In genomic region chr6:159972506-159973268, GRCh38 we compare ENCODE assay signal across 1 cellular context.
TF ChIP-seq lines count a peak whose summit lies in the region.

No MANE protein-coding gene starts in this region.

TF ChIP-seq in K562, 482 proteins besides CTCF, POLR2A, EP300 and RAD21 (continues in another document):
- TF ChIP-seq PURB (CRISPR knock-in tag; IDR thresholded peaks at IDR 0.05; ENCODE audit: low read depth) (no peak), FOSL1 (tag; conservative IDR thresholded peaks at IDR 0.05) (no peak), ZHX1 (conservative IDR thresholded peaks at IDR 0.05; ENCODE audit: low read length) (no peak), ZNF24 (IDR thresholded peaks at IDR 0.05) (no peak), IFI16 (CRISPR knock-in tag; IDR thresholded peaks at IDR 0.05) (no peak), STAG1 (CRISPR knock-in tag; IDR thresholded peaks at IDR 0.05; ENCODE audit: borderline replicate concordance) (no peak), RERE (CRISPR knock-in tag; IDR thresholded peaks at IDR 0.05; ENCODE audit: borderline replicate concordance) (no peak), ZBTB40 (IDR thresholded peaks at IDR 0.05) (no peak), ZBTB40 (CRISPR knock-in tag; IDR thresholded peaks at IDR 0.05) (no peak), HDGF (IDR thresholded peaks at IDR 0.05) (no peak), RBBP5 (IDR thresholded peaks at IDR 0.05; ENCODE audit: borderline replicate concordance, insufficient read depth, low read length, poor library complexity, severe bottlenecking) (peak; percentile 35), NCOA4 (IDR thresholded peaks at IDR 0.05; ENCODE audit: partially characterized antibody) (no peak), TCFL5 (CRISPR knock-in tag; conservative IDR thresholded peaks at IDR 0.05) (no peak), ZNF224 (CRISPR knock-in tag; IDR thresholded peaks at IDR 0.05) (no peak), MYBL2 (IDR thresholded peaks at IDR 0.05; ENCODE audit: low read depth) (no peak), MYBL2 (CRISPR knock-in tag; IDR thresholded peaks at IDR 0.05; ENCODE audit: borderline replicate concordance) (no peak), THAP12 (CRISPR knock-in tag; IDR thresholded peaks at IDR 0.05) (no peak), PBX2 (CRISPR knock-in tag; IDR thresholded peaks at IDR 0.05; ENCODE audit: low read depth) (no peak), PBX2 (tag; conservative IDR thresholded peaks at IDR 0.05; ENCODE audit: low read depth) (0 out of 2 replicates have a peak, but pooled peaks have one; percentile 14), ZBTB2 (IDR thresholded peaks at IDR 0.05) (peak; percentile 18; the same call in 1 of the 2 replicates), NFYB (IDR thresholded peaks at IDR 0.05; ENCODE audit: extremely low read depth, insufficient read length) (peak; percentile 6), ARID3A (IDR thresholded peaks at IDR 0.05; ENCODE audit: borderline replicate concordance, low read depth, low read length) (no peak), TFE3 (CRISPR knock-in tag; IDR thresholded peaks at IDR 0.05) (no peak)
